11 cellular contexts compared by ENCODE assay signal in the genomic region with DNA sequence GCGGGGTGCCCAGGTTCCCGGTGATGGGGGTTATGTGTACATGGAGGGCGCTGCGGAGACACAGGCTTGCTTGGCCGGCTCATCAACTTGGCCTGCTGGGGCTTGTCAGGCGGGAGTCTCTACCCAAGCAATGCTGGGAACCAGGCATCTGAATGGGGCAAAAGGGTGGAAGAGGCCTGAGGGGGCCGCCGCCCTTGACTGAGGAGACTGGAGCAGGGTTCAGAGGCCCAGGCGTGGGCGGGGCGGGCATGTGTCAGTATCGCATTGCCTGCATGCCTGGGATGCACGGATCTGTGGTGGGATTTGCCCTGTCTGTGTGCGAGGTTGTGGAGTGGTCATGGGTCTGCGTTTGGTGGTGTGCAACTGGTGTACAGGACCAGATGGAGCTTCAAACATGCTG. TPM values are rescaled to one million over a fixed set of nuclear protein-coding genes. Genes with fewer than 3 reads are reported as not detected.
DNase-seq lines count a peak whose midpoint lies in the region; ATAC-seq and TF ChIP-seq lines count a peak whose summit lies in the region.
"Had no signal": no experiment of that assay in that cellular context is flagged by ENCODE, and none has a peak within 500 bp of the region (broad histone marks: within the 10 kb centered on the region; RNA-seq: fewer than 3 reads in every experiment).

No MANE protein-coding gene starts in this region.

- H3K27ac ChIP-seq in mammary epithelial cell (ENCODE audit: insufficient read depth, low read depth, low read length) (peak overlapping the region; percentile 45), subcutaneous abdominal adipose tissue (ENCODE audit: low read depth, low read length) (peak overlapping the region; percentile 57)
- H3K27ac ChIP-seq: neutrophil had no signal

- BruUV-seq in mammary epithelial cell (replicated peaks; lab: Mats Ljungman, UMichigan) = no TSS peak

- H3K4me1 ChIP-seq in mammary epithelial cell (ENCODE audit: insufficient read depth, low read length) = peaks cover 59% of the 10 kb centered on the region
- H3K4me1 ChIP-seq in subcutaneous abdominal adipose tissue (ENCODE audit: control insufficient read depth in 5 of 5, insufficient read depth in 5 of 5, low read length in 5 of 5) = peaks cover 3 to 63% (median 39%) of the 10 kb centered on the region in 5 donors

- peak overlapping the region; percentile 54 for H3K4me2 ChIP-seq in mammary epithelial cell (ENCODE audit: insufficient read depth, low read depth, low read length)

- no peaks in the 10 kb centered on the region for H3K36me3 ChIP-seq in mammary epithelial cell (ENCODE audit: insufficient read depth, low read length)
- H3K36me3 ChIP-seq in subcutaneous abdominal adipose tissue (ENCODE audit: control insufficient read depth in 5 of 5, insufficient read depth in 5 of 5, low read length in 5 of 5) = no peaks in the 10 kb centered on the region
- H3K36me3 ChIP-seq: neutrophil had no signal

- H4K20me1 ChIP-seq in mammary epithelial cell (ENCODE audit: insufficient read depth, low read length) = no peaks in the 10 kb centered on the region

- intact Hi-C loops in mammary epithelial cell (cut with micrococcal nuclease) = no loop called here

- ATAC-seq in GM21717 (IDR thresholded peaks at IDR 0.05; ENCODE audit: unreplicated experiment) = no peak
- ATAC-seq in HG03460 (IDR thresholded peaks at IDR 0.05; ENCODE audit: unreplicated experiment) = no peak

- CTCF ChIA-PET in mammary epithelial cell (lab: Charles Lee; ENCODE audit: low non-redundant PET) = no interaction called here

- H3K79me2 ChIP-seq in mammary epithelial cell (ENCODE audit: insufficient read depth, low read length) = no peaks in the 10 kb centered on the region

- peak overlapping the region; percentile 85 for H2AFZ ChIP-seq in mammary epithelial cell (ENCODE audit: low read depth, low read length)

- TF ChIP-seq CTCF in mammary epithelial cell (conservative IDR thresholded peaks at IDR 0.05 in 1 of 2, IDR thresholded peaks at IDR 0.05 in 1 of 2; ENCODE audit: extremely low read depth in 1 of 2, insufficient read depth in 1 of 2, low read depth in 1 of 2, low read length in 2 of 2) = no peak

- dilution Hi-C loops in mammary epithelial cell (cut with HindIII; ENCODE audit: low sequenced_read_pairs) = no loop called here

- DNase-seq in HT-29 (ENCODE audit: low spot score) = peak; percentile 99
- DNase-seq in mammary epithelial cell = peak; percentile 81
- DNase-seq in islet precursor cell = peak; percentile 95
- DNase-seq in SW 1271 (lab: John Stamatoyannopoulos, UW) = no peak
- no peak for DNase-seq in NOMO-1 treated with dmso at 0.1 percent for 144 hours (lab: John Stamatoyannopoulos, UW; ENCODE audit: unreplicated experiment)
- DNase-seq: activated CD4-positive, alpha-beta memory T cell treated with anti-CD3 and anti-CD28 coated beads, Interleukin-2, amount 10 ng/mL, durations not matched to agents 7 days and 5 days; anterior cingulate cortex had no signal

- H3K9ac ChIP-seq in mammary epithelial cell (ENCODE audit: insufficient read depth, low read length) (no peak overlapping the region), subcutaneous abdominal adipose tissue (ENCODE audit: low read length in 5 of 5) (no peak overlapping the region)

- WGBS in mammary epithelial cell (ENCODE audit: low coverage, missing lambda C conversion rate) = 2% methylated on average over 8 of the region's 15 CpGs

- no peak overlapping the region for H3K4me3 ChIP-seq in mammary epithelial cell (replicated peaks in 1 of 3; ENCODE audit: insufficient read depth in 1 of 3, low read depth in 2 of 3, low read length in 3 of 3)
- no peak overlapping the region for H3K4me3 ChIP-seq in subcutaneous abdominal adipose tissue (ENCODE audit: low read depth in 1 of 5, low read length in 5 of 5)

- H3K9me3 ChIP-seq in mammary epithelial cell (replicated peaks; ENCODE audit: insufficient read depth, low read length) (no peaks in the 10 kb centered on the region), subcutaneous abdominal adipose tissue (ENCODE audit: control insufficient read depth in 5 of 5, low read length in 5 of 5) (no peaks in the 10 kb centered on the region)
- H3K9me3 ChIP-seq: neutrophil had no signal

- H3K27me3 ChIP-seq in mammary epithelial cell (ENCODE audit: insufficient read depth, low read length) (no peaks in the 10 kb centered on the region), subcutaneous abdominal adipose tissue (ENCODE audit: control insufficient read depth in 5 of 5, insufficient read depth in 4 of 5, low read length in 5 of 5) (peaks cover 4 to 12% (median 4%) of the 10 kb centered on the region in 5 donors)

- in situ Hi-C loops in mammary epithelial cell (cut with MboI; ENCODE audit: low sequenced_read_pairs in 2 of 2) = loop anchor here (10.0 to 25.0 kb wide), 3 partner anchors 135 to 215 kb away; a partner anchor contains a TSS

RNA-seq across cellular contexts. Expression of a gene that starts 21.1 kb away (rescaled TPM):
- 326 and 391 TPM in 2 replicates for total RNA-seq in HT-29 (2014; rRNA removed; shearing (Covaris generic))
- total RNA-seq in mammary epithelial cell = 10 to 100 TPM; 30.5 to 43.0 TPM
- polyA plus RNA-seq in mammary epithelial cell = 11.4 TPM
- polyA minus RNA-seq in mammary epithelial cell = 28.8 TPM

Comparison
In these comparisons a context has a peak if more than half of its experiments do, and no peak if none do; other contexts are left out.
1. DNase-seq: peak in HT-29 (single experiment), mammary epithelial cell (single experiment) and islet precursor cell (single experiment); none in SW 1271 (0 of 2) and NOMO-1 treated with dmso at 0.1 percent for 144 hours (single experiment).